8 cellular contexts compared by ENCODE assay signal in genomic region chr5:177473461-177473991, GRCh38. TPM values are rescaled to one million over a fixed set of nuclear protein-coding genes. Genes with fewer than 3 reads are reported as not detected.
DNase-seq lines count a peak whose midpoint lies in the region; ATAC-seq, FAIRE-seq and TF ChIP-seq lines count a peak whose summit lies in the region.

Gene DBN1, minus strand, starts transcription at chr5:177473634. Its CDS starts 113 bp downstream, at chr5:177473521.

- ATAC-seq in HepG2 (peak; percentile 26), GM18519 (IDR thresholded peaks at IDR 0.05; ENCODE audit: low FRiP score, unreplicated experiment) (no peak)

- no peak for TF ChIP-seq RAD21 in HepG2 (CRISPR knock-in tag; IDR thresholded peaks at IDR 0.05)

- H3K9ac ChIP-seq in HepG2 (ENCODE audit: insufficient read depth, low read depth, low read length) (peak within 1 kb of the TSS; percentile 67), subcutaneous abdominal adipose tissue (ENCODE audit: low read length in 5 of 5) (peak within 1 kb of the TSS in 4 of 5 donors; percentile 25 to 72 (median 50))

- POLR2A ChIA-PET in HepG2 (lab: Yijun Ruan, JAX) = interaction anchor here (0.8 to 2.8 kb wide), 6 partner anchors 16 to 105 kb away, joined by 3 to 17 read pairs (median 7); no protein-coding TSS in a partner anchor

- no peaks in the 10 kb centered on the region for H3K9me3 Mint-ChIP-seq in dendritic cell treated with granulocyte-macrophage colony-stimulating factor and Interleukin-4, amounts not matched to agents 40 ng/mL and 50 ng/mL, for 4 days

- H3K4me1 Mint-ChIP-seq in dendritic cell treated with granulocyte-macrophage colony-stimulating factor and Interleukin-4, amounts not matched to agents 40 ng/mL and 50 ng/mL, for 4 days (ENCODE audit: low read depth) = peaks cover 66% of the 10 kb centered on the region

- BruUV-seq in HepG2 (replicated peaks; lab: Mats Ljungman, UMichigan) = no TSS peak

- H3K36me3 ChIP-seq in HAP-1 (replicated peaks) (peaks cover 16% of the 10 kb centered on the region), Peyer's patch (no peaks in the 10 kb centered on the region), HepG2 (replicated peaks in 1 of 2; ENCODE audit: control insufficient read depth in 1 of 2, insufficient read depth in 2 of 2, low read length in 2 of 2) (no peaks in the 10 kb centered on the region), subcutaneous abdominal adipose tissue (ENCODE audit: control insufficient read depth in 5 of 5, insufficient read depth in 5 of 5, low read length in 5 of 5) (peaks cover 0 to 5% (median 0%) of the 10 kb centered on the region in 5 donors)

- no peak for FAIRE-seq in HepG2 (lab: Jason Lieb, UNC)

- intact Hi-C loops in dendritic cell treated with granulocyte-macrophage colony-stimulating factor and Interleukin-4, amounts not matched to agents 40 ng/mL and 50 ng/mL, for 4 days (cut with micrococcal nuclease) = no loop called here
- intact Hi-C loops in HepG2 (cut with micrococcal nuclease; ENCODE audit: unreplicated experiment) = no loop called here

- H2AFZ ChIP-seq in HepG2 (ENCODE audit: low read length) = no peak within 1 kb of the TSS

- peak within 1 kb of the TSS; percentile 92 for H3K4me2 ChIP-seq in HepG2 (ENCODE audit: low read depth, low read length)

- no peak within 1 kb of the TSS for H3K27ac Mint-ChIP-seq in dendritic cell treated with granulocyte-macrophage colony-stimulating factor and Interleukin-4, amounts not matched to agents 40 ng/mL and 50 ng/mL, for 4 days

- H3K9me3 ChIP-seq in HAP-1 = no peaks in the 10 kb centered on the region
- H3K9me3 ChIP-seq in Peyer's patch = no peaks in the 10 kb centered on the region
- H3K9me3 ChIP-seq in HepG2 (ENCODE audit: low read length) = no peaks in the 10 kb centered on the region
- no peaks in the 10 kb centered on the region for H3K9me3 ChIP-seq in subcutaneous abdominal adipose tissue (ENCODE audit: control insufficient read depth in 5 of 5, low read length in 5 of 5)

- H3K27me3 ChIP-seq in HAP-1 (ENCODE audit: low read depth) (no peaks in the 10 kb centered on the region), Peyer's patch (no peaks in the 10 kb centered on the region), HepG2 (ENCODE audit: control insufficient read depth in 1 of 2, insufficient read depth in 2 of 2, low read length in 2 of 2) (no peaks in the 10 kb centered on the region), subcutaneous abdominal adipose tissue (ENCODE audit: control insufficient read depth in 5 of 5, insufficient read depth in 4 of 5, low read length in 5 of 5) (no peaks in the 10 kb centered on the region)

- WGBS in HepG2 (ENCODE audit: low lambda C conversion rate) = 5% methylated on average over 7 of the region's 65 CpGs

- peaks cover 87% of the 10 kb centered on the region for H3K27me3 Mint-ChIP-seq in dendritic cell treated with granulocyte-macrophage colony-stimulating factor and Interleukin-4, amounts not matched to agents 40 ng/mL and 50 ng/mL, for 4 days

- H3K27ac ChIP-seq in Peyer's patch (peak within 1 kb of the TSS; percentile 57 to 85 (median 70)), HepG2 (ENCODE audit: extremely low read length, insufficient read depth, low read length) (no peak within 1 kb of the TSS), subcutaneous abdominal adipose tissue (ENCODE audit: low read depth, low read length) (peak within 1 kb of the TSS; percentile 41)

- H4K20me1 ChIP-seq in HepG2 (ENCODE audit: insufficient read depth, low read length) = peaks cover 9% of the 10 kb centered on the region; the same call in 1 of the 2 replicates

- TF ChIP-seq CTCF in Peyer's patch (IDR thresholded peaks at IDR 0.05) (no peak), HepG2 (CRISPR knock-in tag; IDR thresholded peaks at IDR 0.05) (no peak)

- peak within 1 kb of the TSS; percentile 61 for H3K4me3 ChIP-seq in HAP-1
- H3K4me3 ChIP-seq in Peyer's patch = peak within 1 kb of the TSS; percentile 55 to 71 (median 70)
- peak within 1 kb of the TSS; percentile 65 to 77 (median 73) for H3K4me3 ChIP-seq in HepG2 (replicated peaks in 1 of 3; ENCODE audit: insufficient read depth in 1 of 3, low read depth in 2 of 3, low read length in 3 of 3)
- H3K4me3 ChIP-seq in subcutaneous abdominal adipose tissue (ENCODE audit: low read depth in 1 of 5, low read length in 5 of 5) = peak within 1 kb of the TSS; percentile 29 to 68 (median 67)

- H3K79me2 ChIP-seq in HepG2 (ENCODE audit: insufficient read depth, low read length) = peaks cover 3% of the 10 kb centered on the region

- CTCF ChIA-PET in HepG2 (lab: Yijun Ruan, JAX; ENCODE audit: low intra/inter-chr PET ratio, low total read pairs) = no interaction called here

- no peak for TF ChIP-seq POLR2A in Peyer's patch (IDR thresholded peaks at IDR 0.05)
- peak in 1 of 2 experiments; percentile 50; a peak in 1 of 4 replicates for TF ChIP-seq POLR2A in HepG2 (IDR thresholded peaks at IDR 0.05; ENCODE audit: insufficient read depth in 1 of 2, low read depth in 2 of 2, low read length in 2 of 2)

- peak within 1 kb of the TSS; percentile 67 for H3K4me3 Mint-ChIP-seq in dendritic cell treated with granulocyte-macrophage colony-stimulating factor and Interleukin-4, amounts not matched to agents 40 ng/mL and 50 ng/mL, for 4 days

- H3K4me1 ChIP-seq in HAP-1 (peaks cover 3% of the 10 kb centered on the region; the same call in 1 of the 2 replicates), Peyer's patch (peaks cover 0 to 33% (median 10%) of the 10 kb centered on the region in 4 donors), HepG2 (ENCODE audit: insufficient read depth, low read length) (peaks cover 63% of the 10 kb centered on the region), subcutaneous abdominal adipose tissue (ENCODE audit: control insufficient read depth in 5 of 5, insufficient read depth in 5 of 5, low read length in 5 of 5) (peaks cover 2 to 56% (median 47%) of the 10 kb centered on the region in 5 donors)

- in situ Hi-C loops in HAP-1 (cut with MboI; ENCODE audit: low sequenced_read_pairs) (no loop called here), HepG2 (cut with HindIII; ENCODE audit: extremely low pct_ligation_motif_present, low pct_unique_long_range_greater_than_20kb) (loop anchor here (25.0 kb wide), 1 partner anchor 361 kb away; no protein-coding TSS in a partner anchor)

- TF ChIP-seq EP300 in HepG2 (IDR thresholded peaks at IDR 0.05; ENCODE audit: low read depth in 2 of 2, low read length in 2 of 2) (no peak), HepG2 (CRISPR knock-in tag; IDR thresholded peaks at IDR 0.05; ENCODE audit: borderline replicate concordance) (no peak)

- no peaks in the 10 kb centered on the region for H3K36me3 Mint-ChIP-seq in dendritic cell treated with granulocyte-macrophage colony-stimulating factor and Interleukin-4, amounts not matched to agents 40 ng/mL and 50 ng/mL, for 4 days (ENCODE audit: low read depth)

- DNase-seq in EL (peak; percentile 64), HAP-1 (ENCODE audit: low spot score in 2 of 2) (peak; percentile 60 to 73), Peyer's patch (no peak), HepG2 (ENCODE audit: low spot score) (no peak), HPDE6-E6E7 (ENCODE audit: extremely low spot score) (no peak)

TF ChIP-seq in HepG2, 621 proteins besides CTCF, POLR2A, EP300 and RAD21 (continues in another document):
- TF ChIP-seq RBFOX2 (IDR thresholded peaks at IDR 0.05; ENCODE audit: low read depth, low read length) (peak; percentile 41; the same call in 1 of the 2 replicates), FOXK1 (CRISPR knock-in tag; IDR thresholded peaks at IDR 0.05; ENCODE audit: borderline replicate concordance, low read depth) (no peak), ZBTB44 (CRISPR knock-in tag; IDR thresholded peaks at IDR 0.05) (0 out of 2 replicates have a peak, but pooled peaks have one; percentile 23)

RNA-seq across cellular contexts. Expression of gene DBN1, which starts in this region (rescaled TPM):
- total RNA-seq in Peyer's patch = 10 to 100 TPM; 14.2 to 77.6 (median 23.1) TPM
- total RNA-seq in HepG2 (2016; rRNA removed; fragmentation: Illumina TruSeq; extraction: Trizol) = 15.7 and 37.3 TPM in 2 replicates
- 6.9 and 9.3 TPM in 2 replicates for total RNA-seq in HepG2 (2016; cell fraction: cytosol; rRNA removed; fragmentation: Illumina TruSeq; extraction: Trizol; ENCODE audit: low read depth)
- 12.8 and 37.5 TPM in 2 replicates for total RNA-seq in HepG2 (2016; cell fraction: insoluble cytoplasmic fraction; rRNA removed; fragmentation: Illumina TruSeq; extraction: Trizol)
- 12.9 and 15.2 TPM in 2 replicates for total RNA-seq in HepG2 (2016; cell fraction: membrane; rRNA removed; fragmentation: Illumina TruSeq; extraction: Trizol)
- 33.8 and 39.3 TPM in 2 replicates for total RNA-seq in HepG2 (2016; cell fraction: nucleus; rRNA removed; fragmentation: Illumina TruSeq; extraction: Trizol)
- polyA plus RNA-seq in HepG2 (2011; rRNA removed) = 27.0 and 30.9 TPM in 2 replicates
- polyA plus RNA-seq in HepG2 (2011; cell fraction: cytosol; rRNA removed) = 14.1 and 18.1 TPM in 2 replicates
- 167 and 276 TPM in 2 replicates for polyA plus RNA-seq in HepG2 (2011; cell fraction: nucleus; rRNA removed)
- polyA plus RNA-seq in HepG2 (2012) = 16.5 and 21.1 TPM in 2 replicates
- polyA plus RNA-seq in HepG2 (2016; cell fraction: cytosol; fragmentation: Illumina TruSeq; extraction: Trizol; ENCODE audit: low read depth) = 7.2 and 8.7 TPM in 2 replicates
- 16.0 and 21.2 TPM in 2 replicates for polyA plus RNA-seq in HepG2 (2016; cell fraction: insoluble cytoplasmic fraction; fragmentation: Illumina TruSeq; extraction: Trizol; ENCODE audit: low read depth)
- 11.4 and 15.4 TPM in 2 replicates for polyA plus RNA-seq in HepG2 (2016; cell fraction: membrane; fragmentation: Illumina TruSeq; extraction: Trizol; ENCODE audit: low read depth)
- 72.9 and 77.5 TPM in 2 replicates for polyA plus RNA-seq in HepG2 (2016; cell fraction: nucleus; fragmentation: Illumina TruSeq; extraction: Trizol; ENCODE audit: insufficient read depth, low read depth)
- 30.4 and 47.5 TPM in 2 replicates for polyA minus RNA-seq in HepG2 (2011; rRNA and poly(A)+ RNA removed; ENCODE audit: low replicate concordance)
- polyA minus RNA-seq in HepG2 (2011; cell fraction: cytosol; rRNA and poly(A)+ RNA removed) = 13.2 and 16.4 TPM in 2 replicates
- polyA minus RNA-seq in HepG2 (2011; cell fraction: nucleus; rRNA and poly(A)+ RNA removed) = 42.1 and 43.0 TPM in 2 replicates

Comparison
In these comparisons a context has a peak if more than half of its experiments do, and no peak if none do; other contexts are left out.
1. DNase-seq: peak in EL (single experiment) and HAP-1 (2 of 2); none in Peyer's patch (0 of 3), HepG2 (single experiment) and HPDE6-E6E7 (single experiment).
2. Peak in every context shown above with its lines, with median percentiles within 50 percentile points of each other: H3K4me3 ChIP-seq.